ENCODE assay signal across 15 cellular contexts in genomic region chr18:22165603-22166069, GRCh38. TPM values are rescaled to one million over a fixed set of nuclear protein-coding genes. Genes with fewer than 3 reads are reported as not detected.
DNase-seq lines count a peak whose midpoint lies in the region; ATAC-seq and TF ChIP-seq lines count a peak whose summit lies in the region.
"Had no signal": no experiment of that assay in that cellular context is flagged by ENCODE, and none has a peak within 500 bp of the region (broad histone marks: within the 10 kb centered on the region; RNA-seq: fewer than 3 reads in every experiment).

No MANE protein-coding gene starts in this region.

- peaks cover 15% of the 10 kb centered on the region for H3F3A ChIP-seq in GM23338 (replicated peaks; ENCODE audit: low read depth)

- H3K4me2 ChIP-seq in GM23338: peak overlapping the region; percentile 80
- peak overlapping the region; percentile 54 for H3K4me2 ChIP-seq in trophoblast cell (ENCODE audit: low read length)

- no peak overlapping the region for H2BK5ac ChIP-seq in trophoblast cell (ENCODE audit: low read depth, low read length, poor library complexity)

- H2AFZ ChIP-seq in GM23338: peak overlapping the region; percentile 74; the same call in 1 of the 2 replicates
- H2AFZ ChIP-seq in trophoblast cell (ENCODE audit: insufficient read depth, low read length, poor library complexity): no peak overlapping the region

- no peak overlapping the region for H2BK12ac ChIP-seq in trophoblast cell (ENCODE audit: low read length)

- intact Hi-C loops in psoas muscle (cut with DNase I): no loop called here

- H3K18ac ChIP-seq in trophoblast cell (ENCODE audit: low read length): no peak overlapping the region

- H3K4ac ChIP-seq in trophoblast cell (ENCODE audit: low read depth, low read length): no peak overlapping the region

- H3K27me3 ChIP-seq in GM23338 (ENCODE audit: insufficient read depth) (peaks cover 96% of the 10 kb centered on the region), trophoblast cell (ENCODE audit: insufficient read depth, low read length) (peaks cover 71% of the 10 kb centered on the region), psoas muscle (ENCODE audit: insufficient read depth in 3 of 3, low read length in 2 of 3) (peaks cover 19 to 96% (median 47%) of the 10 kb centered on the region in 3 donors)

- H3K9ac ChIP-seq in trophoblast cell (ENCODE audit: low read length): no peak overlapping the region

- no peaks in the 10 kb centered on the region for H3K9me2 ChIP-seq in GM23338 (ENCODE audit: insufficient read depth)

- H3K4me3 Mint-ChIP-seq in GM23338: peak overlapping the region; percentile 62
- H3K4me3 Mint-ChIP-seq in central memory CD8-positive, alpha-beta T cell: peak overlapping the region; percentile 48
- H3K4me3 Mint-ChIP-seq: activated T-helper 17 cell treated with anti-CD3 and anti-CD28 coated beads, Interleukin-2, amount 50 U/mL, for 72 hours had no signal

- H3K36me3 Mint-ChIP-seq in GM23338 (ENCODE audit: low read depth): no peaks in the 10 kb centered on the region
- H3K36me3 Mint-ChIP-seq in central memory CD8-positive, alpha-beta T cell (ENCODE audit: insufficient read depth): peaks cover 20% of the 10 kb centered on the region

- H3K4me3 ChIP-seq in GM23338 (peak overlapping the region; percentile 58), trophoblast cell (ENCODE audit: low read depth, low read length) (no peak overlapping the region), psoas muscle (no peak overlapping the region)

- H3K79me2 ChIP-seq in GM23338 (replicated peaks; ENCODE audit: insufficient read depth): no peaks in the 10 kb centered on the region
- H3K79me2 ChIP-seq in trophoblast cell (ENCODE audit: control insufficient read depth, insufficient read depth, low read length, poor library complexity): no peaks in the 10 kb centered on the region

- H3K23ac ChIP-seq in trophoblast cell (ENCODE audit: low read length): no peak overlapping the region

- peaks cover 2% of the 10 kb centered on the region for H3K79me1 ChIP-seq in trophoblast cell (ENCODE audit: low read length)

- no peak overlapping the region for H4K91ac ChIP-seq in trophoblast cell (ENCODE audit: low read depth, low read length)

- DNase-seq in GM23338 (ENCODE audit: low spot score) (no peak), left kidney (ENCODE audit: low read depth, low spot score) (peak; percentile 40), trophoblast cell (no peak), dermis blood vessel endothelial cell (no peak), psoas muscle (no peak)
- no peak for DNase-seq in central memory CD8-positive, alpha-beta T cell (ENCODE audit: low spot score in 2 of 2)
- DNase-seq: activated CD4-positive, alpha-beta T cell treated with anti-CD3 and anti-CD28 coated beads for 1 hour; BE2C; NCI-H2171; nucleus accumbens; stimulated activated CD4-positive, alpha-beta T cell treated with anti-CD3 and anti-CD28 coated beads, Interleukin-4, amount 100 ng/mL, for 24 hours; stimulated activated naive CD8-positive, alpha-beta T cell treated with anti-CD3 and anti-CD28 coated beads, Interleukin-15, Interleukin-2, amounts not matched to agents 100 U/mL and 50 U/mL, for 24 hours had no signal

- H3K14ac ChIP-seq in trophoblast cell (ENCODE audit: low read length): no peak overlapping the region

- no peak overlapping the region for H2BK120ac ChIP-seq in trophoblast cell (ENCODE audit: insufficient read depth, low read length, poor library complexity)

- H4K8ac ChIP-seq in trophoblast cell (ENCODE audit: low read depth, low read length): no peak overlapping the region

- H4K12ac ChIP-seq in trophoblast cell (ENCODE audit: low read depth, low read length): no peak overlapping the region

- WGBS in trophoblast cell (ENCODE audit: extremely low coverage, insufficient coverage, insufficient read length): no CpG with 5 or more reads among the region's 57 CpGs
- 7 to 10% (median 9%) methylated on average over 49 to 57 of the region's 57 CpGs for WGBS in psoas muscle, 3 donors

- H3K4me1 ChIP-seq in GM23338 (ENCODE audit: insufficient read depth) (peaks cover 30% of the 10 kb centered on the region; the same call in 1 of the 2 replicates), trophoblast cell (ENCODE audit: control insufficient read depth in 1 of 2, insufficient read depth in 2 of 2, low read length in 2 of 2) (peaks cover 13 to 23% of the 10 kb centered on the region in 2 experiments), psoas muscle (peaks cover 7% of the 10 kb centered on the region)
- H3K4me1 ChIP-seq: BE2C had no signal

- H3K36me3 ChIP-seq in GM23338 (ENCODE audit: insufficient read depth) (no peaks in the 10 kb centered on the region), trophoblast cell (ENCODE audit: control insufficient read depth in 1 of 2, insufficient read depth in 2 of 2, low read length in 2 of 2) (no peaks in the 10 kb centered on the region), psoas muscle (ENCODE audit: insufficient read depth in 1 of 2, low read depth in 1 of 2) (no peaks in the 10 kb centered on the region)
- H3K36me3 ChIP-seq: BE2C had no signal

- peaks cover 8% of the 10 kb centered on the region; the same call in 1 of the 3 replicates for H3K9me3 Mint-ChIP-seq in GM23338
- H3K9me3 Mint-ChIP-seq in central memory CD8-positive, alpha-beta T cell: no peaks in the 10 kb centered on the region
- H3K9me3 Mint-ChIP-seq: activated T-helper 17 cell treated with anti-CD3 and anti-CD28 coated beads, Interleukin-2, amount 50 U/mL, for 72 hours had no signal

- ATAC-seq in GM23338 (peak; percentile 2; the same call in 1 of the 3 replicates), GM18520 (IDR thresholded peaks at IDR 0.05; ENCODE audit: unreplicated experiment) (no peak), psoas muscle (no peak), HG03196 (IDR thresholded peaks at IDR 0.05; ENCODE audit: unreplicated experiment) (no peak)
- no peak for ATAC-seq in central memory CD8-positive, alpha-beta T cell (replicated peaks; ENCODE audit: extremely low read depth, poor library complexity, severe bottlenecking)
- ATAC-seq: activated T-helper 17 cell treated with anti-CD3 and anti-CD28 coated beads, Interleukin-2, amount 50 U/mL, for 72 hours; stimulated activated naive CD8-positive, alpha-beta T cell treated with anti-CD3 and anti-CD28 coated beads, Interleukin-15, Interleukin-2, amounts not matched to agents 100 U/mL and 50 U/mL, for 24 hours had no signal

- H4K20me1 ChIP-seq in GM23338 (replicated peaks; ENCODE audit: insufficient read depth): peaks cover 24% of the 10 kb centered on the region

- peaks cover 29% of the 10 kb centered on the region for H3K4me1 Mint-ChIP-seq in GM23338
- H3K4me1 Mint-ChIP-seq in central memory CD8-positive, alpha-beta T cell: peaks cover 32% of the 10 kb centered on the region
- H3K4me1 Mint-ChIP-seq: activated T-helper 17 cell treated with anti-CD3 and anti-CD28 coated beads, Interleukin-2, amount 50 U/mL, for 72 hours had no signal

- H3K9me3 ChIP-seq in trophoblast cell (ENCODE audit: insufficient read depth, low read depth, low read length): no peaks in the 10 kb centered on the region
- H3K9me3 ChIP-seq in psoas muscle: no peaks in the 10 kb centered on the region
- H3K9me3 ChIP-seq: BE2C had no signal

- TF ChIP-seq CTCF in GM23338 (conservative IDR thresholded peaks at IDR 0.05; ENCODE audit: low read depth in 2 of 2) (no peak), psoas muscle (IDR thresholded peaks at IDR 0.05) (no peak)

- H3K27ac ChIP-seq in GM23338 (ENCODE audit: low read depth) (no peak overlapping the region), trophoblast cell (ENCODE audit: low read depth, low read length) (no peak overlapping the region), psoas muscle (no peak overlapping the region)

- H2AK5ac ChIP-seq in trophoblast cell (ENCODE audit: low read length): no peak overlapping the region

- H3K27ac Mint-ChIP-seq in GM23338: no peak overlapping the region
- H3K27ac Mint-ChIP-seq in central memory CD8-positive, alpha-beta T cell (ENCODE audit: low read depth): no peak overlapping the region
- H3K27ac Mint-ChIP-seq: activated T-helper 17 cell treated with anti-CD3 and anti-CD28 coated beads, Interleukin-2, amount 50 U/mL, for 72 hours had no signal

- H3K27me3 Mint-ChIP-seq in GM23338 (ENCODE audit: insufficient read depth, low read depth, poor library complexity): peaks cover 82% of the 10 kb centered on the region
- peaks cover 91% of the 10 kb centered on the region for H3K27me3 Mint-ChIP-seq in central memory CD8-positive, alpha-beta T cell

TF ChIP-seq in GM23338, 12 proteins besides CTCF, POLR2A, EP300 and RAD21:
- TF ChIP-seq ZNF331 (CRISPR knock-in tag; IDR thresholded peaks at IDR 0.05; ENCODE audit: low read depth) (no peak), REST (IDR thresholded peaks at IDR 0.05; ENCODE audit: unreplicated experiment) (no peak), EZH2phosphoT487 (IDR thresholded peaks at IDR 0.05; ENCODE audit: unreplicated experiment) (peak; percentile 36), EZH2 (IDR thresholded peaks at IDR 0.05; ENCODE audit: low read depth, unreplicated experiment) (peak; percentile 99)

RNA-seq across cellular contexts. Expression of gene GATA6, which starts 3.8 kb away (rescaled TPM):
- total RNA-seq in GM23338 (2014; rRNA removed; shearing (Covaris generic)): not detected in 2 replicates
- polyA plus RNA-seq in GM23338 (2016; fragmentation: Nextera tagmentation; extraction: Ambion mirVana): 0.08 and 0.30 TPM in 2 replicates
- 1.7 and 1.9 TPM in 2 replicates for polyA plus RNA-seq in trophoblast cell (2013)
- total RNA-seq in dermis blood vessel endothelial cell: 0.51 and 0.98 TPM in 2 replicates
- total RNA-seq in psoas muscle: under 1 TPM; 0.53 to 0.92 (median 0.81) TPM
- polyA plus RNA-seq in psoas muscle: under 1 TPM; 0.27 to 0.36 (median 0.35) TPM
- total RNA-seq: activated T-helper 17 cell treated with anti-CD3 and anti-CD28 coated beads, Interleukin-2, amount 50 U/mL, for 72 hours had no signal
